ENCODE assay signal across 1 cellular context in the genomic region with DNA sequence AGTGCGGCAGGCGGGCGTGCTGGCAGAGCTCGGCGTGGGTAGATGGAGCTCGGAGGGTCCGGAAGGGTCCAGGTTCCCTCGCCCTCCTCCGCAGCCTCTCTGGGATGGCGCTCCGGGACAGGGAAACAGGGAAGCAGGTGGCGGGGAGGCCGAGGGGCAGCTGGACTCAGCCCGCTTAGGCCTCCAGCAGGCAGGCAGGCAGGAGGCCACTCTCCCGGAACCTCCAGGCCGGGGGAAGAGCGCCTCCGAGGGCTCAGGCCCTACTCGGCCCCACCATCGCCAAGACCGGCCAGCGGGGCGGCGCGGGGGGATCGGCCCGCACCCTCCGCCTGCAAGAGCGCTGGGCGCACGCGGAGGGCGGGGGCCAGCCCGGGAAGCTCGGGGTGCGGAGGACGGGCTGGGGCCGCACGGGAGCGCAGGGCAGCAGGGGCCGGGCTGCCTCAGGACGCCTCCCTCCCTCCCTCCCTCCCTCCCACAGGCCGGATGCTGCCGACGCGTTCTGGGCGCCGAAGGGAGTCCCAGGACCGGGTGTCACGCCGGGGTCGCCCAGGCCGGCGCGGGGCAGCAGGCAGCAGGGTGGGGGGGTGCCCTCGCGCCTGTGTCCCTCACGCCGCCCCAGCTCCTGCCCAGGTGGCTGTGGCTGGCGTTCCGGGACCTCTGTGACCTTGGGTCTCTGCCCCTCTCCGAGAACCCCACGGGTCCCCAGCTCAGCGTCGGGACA.
TF ChIP-seq lines count a peak whose summit lies in the region.

No MANE protein-coding gene starts in this region.

TF ChIP-seq in HepG2, 621 proteins besides CTCF, POLR2A, EP300 and RAD21 (continued from another document and continues in another):
- TF ChIP-seq, protein P1, sequence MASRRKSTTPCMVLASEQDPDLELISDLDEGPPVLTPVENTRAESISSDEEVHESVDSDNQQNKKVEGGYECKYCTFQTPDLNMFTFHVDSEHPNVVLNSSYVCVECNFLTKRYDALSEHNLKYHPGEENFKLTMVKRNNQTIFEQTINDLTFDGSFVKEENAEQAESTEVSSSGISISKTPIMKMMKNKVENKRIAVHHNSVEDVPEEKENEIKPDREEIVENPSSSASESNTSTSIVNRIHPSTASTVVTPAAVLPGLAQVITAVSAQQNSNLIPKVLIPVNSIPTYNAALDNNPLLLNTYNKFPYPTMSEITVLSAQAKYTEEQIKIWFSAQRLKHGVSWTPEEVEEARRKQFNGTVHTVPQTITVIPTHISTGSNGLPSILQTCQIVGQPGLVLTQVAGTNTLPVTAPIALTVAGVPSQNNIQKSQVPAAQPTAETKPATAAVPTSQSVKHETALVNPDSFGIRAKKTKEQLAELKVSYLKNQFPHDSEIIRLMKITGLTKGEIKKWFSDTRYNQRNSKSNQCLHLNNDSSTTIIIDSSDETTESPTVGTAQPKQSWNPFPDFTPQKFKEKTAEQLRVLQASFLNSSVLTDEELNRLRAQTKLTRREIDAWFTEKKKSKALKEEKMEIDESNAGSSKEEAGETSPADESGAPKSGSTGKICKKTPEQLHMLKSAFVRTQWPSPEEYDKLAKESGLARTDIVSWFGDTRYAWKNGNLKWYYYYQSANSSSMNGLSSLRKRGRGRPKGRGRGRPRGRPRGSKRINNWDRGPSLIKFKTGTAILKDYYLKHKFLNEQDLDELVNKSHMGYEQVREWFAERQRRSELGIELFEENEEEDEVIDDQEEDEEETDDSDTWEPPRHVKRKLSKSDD (CRISPR knock-in tag; IDR thresholded peaks at IDR 0.05; ENCODE audit: low read depth) = no peak
- TF ChIP-seq, protein P2, sequence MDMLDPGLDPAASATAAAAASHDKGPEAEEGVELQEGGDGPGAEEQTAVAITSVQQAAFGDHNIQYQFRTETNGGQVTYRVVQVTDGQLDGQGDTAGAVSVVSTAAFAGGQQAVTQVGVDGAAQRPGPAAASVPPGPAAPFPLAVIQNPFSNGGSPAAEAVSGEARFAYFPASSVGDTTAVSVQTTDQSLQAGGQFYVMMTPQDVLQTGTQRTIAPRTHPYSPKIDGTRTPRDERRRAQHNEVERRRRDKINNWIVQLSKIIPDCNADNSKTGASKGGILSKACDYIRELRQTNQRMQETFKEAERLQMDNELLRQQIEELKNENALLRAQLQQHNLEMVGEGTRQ (IDR thresholded peaks at IDR 0.05; ENCODE audit: low read depth, low read length) = no peak
- TF ChIP-seq, protein P2 (CRISPR knock-in tag; IDR thresholded peaks at IDR 0.05; ENCODE audit: borderline replicate concordance) = no peak
- TF ChIP-seq ZNF20 (CRISPR knock-in tag; IDR thresholded peaks at IDR 0.05) = no peak
- TF ChIP-seq ZNF24 (IDR thresholded peaks at IDR 0.05) = no peak
- TF ChIP-seq, protein P3, sequence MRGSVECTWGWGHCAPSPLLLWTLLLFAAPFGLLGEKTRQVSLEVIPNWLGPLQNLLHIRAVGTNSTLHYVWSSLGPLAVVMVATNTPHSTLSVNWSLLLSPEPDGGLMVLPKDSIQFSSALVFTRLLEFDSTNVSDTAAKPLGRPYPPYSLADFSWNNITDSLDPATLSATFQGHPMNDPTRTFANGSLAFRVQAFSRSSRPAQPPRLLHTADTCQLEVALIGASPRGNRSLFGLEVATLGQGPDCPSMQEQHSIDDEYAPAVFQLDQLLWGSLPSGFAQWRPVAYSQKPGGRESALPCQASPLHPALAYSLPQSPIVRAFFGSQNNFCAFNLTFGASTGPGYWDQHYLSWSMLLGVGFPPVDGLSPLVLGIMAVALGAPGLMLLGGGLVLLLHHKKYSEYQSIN (CRISPR knock-in tag; IDR thresholded peaks at IDR 0.05; ENCODE audit: borderline replicate concordance) = no peak
- TF ChIP-seq JARID2 (CRISPR knock-in tag; IDR thresholded peaks at IDR 0.05; ENCODE audit: insufficient replicate concordance) = no peak
- 0 out of 2 replicates have a peak, but pooled peaks have one; percentile 27 for TF ChIP-seq ZNF605 (CRISPR knock-in tag; IDR thresholded peaks at IDR 0.05)
- no peak for TF ChIP-seq HNRNPH1 (optimal IDR thresholded peaks at IDR 0.05; ENCODE audit: low read depth, low read length)
- TF ChIP-seq NFKBIZ (CRISPR knock-in tag; IDR thresholded peaks at IDR 0.05) = no peak
- TF ChIP-seq CHCHD3 (CRISPR knock-in tag; IDR thresholded peaks at IDR 0.05) = peak; percentile 87; the same call in 1 of the 2 replicates
- TF ChIP-seq SP5 (CRISPR knock-in tag; IDR thresholded peaks at IDR 0.05; ENCODE audit: borderline replicate concordance, low read depth) = no peak
- no peak for TF ChIP-seq ZFAT (CRISPR knock-in tag; conservative IDR thresholded peaks at IDR 0.05)
- no peak for TF ChIP-seq RCOR2 (CRISPR knock-in tag; IDR thresholded peaks at IDR 0.05)
- no peak for TF ChIP-seq SIX1 (CRISPR knock-in tag; IDR thresholded peaks at IDR 0.05; ENCODE audit: borderline replicate concordance)
- no peak for TF ChIP-seq CBFB (CRISPR knock-in tag; IDR thresholded peaks at IDR 0.05)
- TF ChIP-seq ZNF546 (CRISPR knock-in tag; conservative IDR thresholded peaks at IDR 0.05) = no peak
- no peak for TF ChIP-seq ARNT (IDR thresholded peaks at IDR 0.05)
- TF ChIP-seq SMYD3 (CRISPR knock-in tag; IDR thresholded peaks at IDR 0.05) = no peak
- no peak for TF ChIP-seq ZNF33A (CRISPR knock-in tag; IDR thresholded peaks at IDR 0.05; ENCODE audit: borderline replicate concordance)
- TF ChIP-seq, protein P4, sequence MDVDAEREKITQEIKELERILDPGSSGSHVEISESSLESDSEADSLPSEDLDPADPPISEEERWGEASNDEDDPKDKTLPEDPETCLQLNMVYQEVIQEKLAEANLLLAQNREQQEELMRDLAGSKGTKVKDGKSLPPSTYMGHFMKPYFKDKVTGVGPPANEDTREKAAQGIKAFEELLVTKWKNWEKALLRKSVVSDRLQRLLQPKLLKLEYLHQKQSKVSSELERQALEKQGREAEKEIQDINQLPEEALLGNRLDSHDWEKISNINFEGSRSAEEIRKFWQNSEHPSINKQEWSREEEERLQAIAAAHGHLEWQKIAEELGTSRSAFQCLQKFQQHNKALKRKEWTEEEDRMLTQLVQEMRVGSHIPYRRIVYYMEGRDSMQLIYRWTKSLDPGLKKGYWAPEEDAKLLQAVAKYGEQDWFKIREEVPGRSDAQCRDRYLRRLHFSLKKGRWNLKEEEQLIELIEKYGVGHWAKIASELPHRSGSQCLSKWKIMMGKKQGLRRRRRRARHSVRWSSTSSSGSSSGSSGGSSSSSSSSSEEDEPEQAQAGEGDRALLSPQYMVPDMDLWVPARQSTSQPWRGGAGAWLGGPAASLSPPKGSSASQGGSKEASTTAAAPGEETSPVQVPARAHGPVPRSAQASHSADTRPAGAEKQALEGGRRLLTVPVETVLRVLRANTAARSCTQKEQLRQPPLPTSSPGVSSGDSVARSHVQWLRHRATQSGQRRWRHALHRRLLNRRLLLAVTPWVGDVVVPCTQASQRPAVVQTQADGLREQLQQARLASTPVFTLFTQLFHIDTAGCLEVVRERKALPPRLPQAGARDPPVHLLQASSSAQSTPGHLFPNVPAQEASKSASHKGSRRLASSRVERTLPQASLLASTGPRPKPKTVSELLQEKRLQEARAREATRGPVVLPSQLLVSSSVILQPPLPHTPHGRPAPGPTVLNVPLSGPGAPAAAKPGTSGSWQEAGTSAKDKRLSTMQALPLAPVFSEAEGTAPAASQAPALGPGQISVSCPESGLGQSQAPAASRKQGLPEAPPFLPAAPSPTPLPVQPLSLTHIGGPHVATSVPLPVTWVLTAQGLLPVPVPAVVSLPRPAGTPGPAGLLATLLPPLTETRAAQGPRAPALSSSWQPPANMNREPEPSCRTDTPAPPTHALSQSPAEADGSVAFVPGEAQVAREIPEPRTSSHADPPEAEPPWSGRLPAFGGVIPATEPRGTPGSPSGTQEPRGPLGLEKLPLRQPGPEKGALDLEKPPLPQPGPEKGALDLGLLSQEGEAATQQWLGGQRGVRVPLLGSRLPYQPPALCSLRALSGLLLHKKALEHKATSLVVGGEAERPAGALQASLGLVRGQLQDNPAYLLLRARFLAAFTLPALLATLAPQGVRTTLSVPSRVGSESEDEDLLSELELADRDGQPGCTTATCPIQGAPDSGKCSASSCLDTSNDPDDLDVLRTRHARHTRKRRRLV (CRISPR knock-in tag; IDR thresholded peaks at IDR 0.05) = no peak
- no peak for TF ChIP-seq ZMYM2 (CRISPR knock-in tag; IDR thresholded peaks at IDR 0.05)
- TF ChIP-seq, protein P5, sequence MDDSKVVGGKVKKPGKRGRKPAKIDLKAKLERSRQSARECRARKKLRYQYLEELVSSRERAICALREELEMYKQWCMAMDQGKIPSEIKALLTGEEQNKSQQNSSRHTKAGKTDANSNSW (CRISPR knock-in tag; IDR thresholded peaks at IDR 0.05; ENCODE audit: borderline replicate concordance) = no peak; the same call in 1 of the 2 replicates
- TF ChIP-seq, protein P6, sequence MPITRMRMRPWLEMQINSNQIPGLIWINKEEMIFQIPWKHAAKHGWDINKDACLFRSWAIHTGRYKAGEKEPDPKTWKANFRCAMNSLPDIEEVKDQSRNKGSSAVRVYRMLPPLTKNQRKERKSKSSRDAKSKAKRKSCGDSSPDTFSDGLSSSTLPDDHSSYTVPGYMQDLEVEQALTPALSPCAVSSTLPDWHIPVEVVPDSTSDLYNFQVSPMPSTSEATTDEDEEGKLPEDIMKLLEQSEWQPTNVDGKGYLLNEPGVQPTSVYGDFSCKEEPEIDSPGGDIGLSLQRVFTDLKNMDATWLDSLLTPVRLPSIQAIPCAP (CRISPR knock-in tag; IDR thresholded peaks at IDR 0.05; ENCODE audit: low read depth) = 0 out of 2 replicates have a peak, but pooled peaks have one; percentile 35
- TF ChIP-seq, protein P7, sequence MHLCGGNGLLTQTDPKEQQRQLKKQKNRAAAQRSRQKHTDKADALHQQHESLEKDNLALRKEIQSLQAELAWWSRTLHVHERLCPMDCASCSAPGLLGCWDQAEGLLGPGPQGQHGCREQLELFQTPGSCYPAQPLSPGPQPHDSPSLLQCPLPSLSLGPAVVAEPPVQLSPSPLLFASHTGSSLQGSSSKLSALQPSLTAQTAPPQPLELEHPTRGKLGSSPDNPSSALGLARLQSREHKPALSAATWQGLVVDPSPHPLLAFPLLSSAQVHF (CRISPR knock-in tag; IDR thresholded peaks at IDR 0.05) = no peak
- TF ChIP-seq CAMTA2 (CRISPR knock-in tag; IDR thresholded peaks at IDR 0.05; ENCODE audit: borderline replicate concordance) = no peak
- TF ChIP-seq ZNF782 (CRISPR knock-in tag; IDR thresholded peaks at IDR 0.05; ENCODE audit: borderline replicate concordance) = no peak
- TF ChIP-seq ZNF879 (CRISPR knock-in tag; IDR thresholded peaks at IDR 0.05) = no peak
- TF ChIP-seq XBP1 (CRISPR knock-in tag; IDR thresholded peaks at IDR 0.05) = no peak
- TF ChIP-seq CREM (IDR thresholded peaks at IDR 0.05) = no peak
- no peak for TF ChIP-seq CREM (CRISPR knock-in tag; IDR thresholded peaks at IDR 0.05)
- TF ChIP-seq SMAD1 (CRISPR knock-in tag; IDR thresholded peaks at IDR 0.05; ENCODE audit: borderline replicate concordance, low read depth) = no peak; the same call in 1 of the 2 replicates
- TF ChIP-seq ZNF83 (CRISPR knock-in tag; IDR thresholded peaks at IDR 0.05; ENCODE audit: borderline replicate concordance) = no peak; the same call in 1 of the 2 replicates
- TF ChIP-seq CCDC6 (CRISPR knock-in tag; IDR thresholded peaks at IDR 0.05) = no peak
- TF ChIP-seq PCBP1 (IDR thresholded peaks at IDR 0.05; ENCODE audit: borderline replicate concordance, low read depth, low read length) = no peak
- no peak; the same call in 1 of the 2 replicates for TF ChIP-seq ZFP90 (CRISPR knock-in tag; IDR thresholded peaks at IDR 0.05; ENCODE audit: borderline replicate concordance)
- no peak for TF ChIP-seq ZNF333 (CRISPR knock-in tag; IDR thresholded peaks at IDR 0.05; ENCODE audit: borderline replicate concordance)
- no peak for TF ChIP-seq ESRRA (CRISPR knock-in tag; IDR thresholded peaks at IDR 0.05; ENCODE audit: low read depth)
- no peak for TF ChIP-seq U2AF1 (optimal IDR thresholded peaks at IDR 0.05; ENCODE audit: low read depth, low read length)
- TF ChIP-seq ZBTB3 (CRISPR knock-in tag; IDR thresholded peaks at IDR 0.05; ENCODE audit: borderline replicate concordance, low read depth) = no peak
- TF ChIP-seq TAF15 (IDR thresholded peaks at IDR 0.05; ENCODE audit: low read depth, low read length, poor library complexity, severe bottlenecking) = no peak
- peak; percentile 67 for TF ChIP-seq TBX2 (CRISPR knock-in tag; IDR thresholded peaks at IDR 0.05; ENCODE audit: borderline replicate concordance)
- TF ChIP-seq PTBP1 (IDR thresholded peaks at IDR 0.05; ENCODE audit: low read depth, low read length, poor library complexity, severe bottlenecking) = no peak
- no peak for TF ChIP-seq SUZ12 (IDR thresholded peaks at IDR 0.05; ENCODE audit: low read depth, low read length)
- TF ChIP-seq, protein P8, sequence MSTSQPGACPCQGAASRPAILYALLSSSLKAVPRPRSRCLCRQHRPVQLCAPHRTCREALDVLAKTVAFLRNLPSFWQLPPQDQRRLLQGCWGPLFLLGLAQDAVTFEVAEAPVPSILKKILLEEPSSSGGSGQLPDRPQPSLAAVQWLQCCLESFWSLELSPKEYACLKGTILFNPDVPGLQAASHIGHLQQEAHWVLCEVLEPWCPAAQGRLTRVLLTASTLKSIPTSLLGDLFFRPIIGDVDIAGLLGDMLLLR (CRISPR knock-in tag; IDR thresholded peaks at IDR 0.05) = no peak
- TF ChIP-seq, protein P9, sequence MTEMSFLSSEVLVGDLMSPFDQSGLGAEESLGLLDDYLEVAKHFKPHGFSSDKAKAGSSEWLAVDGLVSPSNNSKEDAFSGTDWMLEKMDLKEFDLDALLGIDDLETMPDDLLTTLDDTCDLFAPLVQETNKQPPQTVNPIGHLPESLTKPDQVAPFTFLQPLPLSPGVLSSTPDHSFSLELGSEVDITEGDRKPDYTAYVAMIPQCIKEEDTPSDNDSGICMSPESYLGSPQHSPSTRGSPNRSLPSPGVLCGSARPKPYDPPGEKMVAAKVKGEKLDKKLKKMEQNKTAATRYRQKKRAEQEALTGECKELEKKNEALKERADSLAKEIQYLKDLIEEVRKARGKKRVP (CRISPR knock-in tag; IDR thresholded peaks at IDR 0.05) = no peak
